In the genomic region with DNA sequence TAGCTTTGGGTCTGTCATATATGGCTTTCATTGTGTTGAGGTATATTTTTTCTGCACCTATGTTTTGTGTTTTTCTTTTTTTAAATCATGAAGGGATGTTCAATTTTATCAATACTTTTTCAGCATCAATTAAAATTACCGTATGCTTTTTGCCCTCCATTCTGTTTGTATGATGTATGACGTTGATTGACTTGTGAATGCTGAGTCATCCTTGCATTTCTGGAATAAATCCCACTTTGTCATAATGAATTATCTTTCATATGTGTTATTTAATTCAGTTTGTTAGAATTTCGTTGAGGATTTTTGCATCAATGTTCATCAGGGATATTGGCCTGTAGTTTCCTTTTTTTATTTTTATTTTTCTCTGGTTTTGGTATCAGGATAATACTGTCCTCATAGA, we compare ENCODE assay signal across 8 cellular contexts.
"Had no signal": no experiment of that assay in that cellular context is flagged by ENCODE, and none has a peak within 500 bp of the region (broad histone marks: within the 10 kb centered on the region; RNA-seq: fewer than 3 reads in every experiment).

No MANE protein-coding gene starts in this region.

- H3K36me3 ChIP-seq: HAP-1 had no signal

- H3K9me3 ChIP-seq: HAP-1 had no signal

- H3K9ac ChIP-seq: GM23248 had no signal

- H2AFZ ChIP-seq: GM23248 had no signal

- H3K4me1 ChIP-seq: HAP-1 had no signal

- H3K4me3 ChIP-seq: GM23248, HAP-1 had no signal

- ATAC-seq: HCT116 had no signal

- H3K27ac ChIP-seq: GM23248, HL-60 had no signal

- DNase-seq: GM23248, GOT3, H7, HFFc6, KG1 had no signal
